ENCODE assay signal across 15 cellular contexts in the genomic region with DNA sequence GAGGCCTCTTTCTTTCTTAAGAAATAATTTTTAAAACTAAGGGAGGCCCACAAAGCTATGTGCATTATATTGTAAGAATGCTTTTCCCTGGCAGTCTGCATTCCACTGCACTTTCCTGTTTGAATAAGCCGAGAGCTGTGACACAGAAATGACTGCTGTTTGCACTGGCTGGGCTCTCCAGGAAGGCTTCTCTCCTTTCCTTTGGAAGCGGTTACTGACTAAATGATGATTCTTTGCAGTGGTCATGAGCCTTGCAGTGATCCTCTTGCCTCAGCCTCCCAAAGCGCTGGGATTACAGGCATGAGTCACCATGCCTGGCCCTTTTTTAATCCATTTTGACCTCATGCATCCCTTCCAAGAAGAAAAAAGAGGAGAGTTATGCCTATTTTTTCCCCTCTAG.
DNase-seq lines count a peak whose midpoint lies in the region; ATAC-seq and TF ChIP-seq lines count a peak whose summit lies in the region.
"Had no signal": no experiment of that assay in that cellular context is flagged by ENCODE, and none has a peak within 500 bp of the region (broad histone marks: within the 10 kb centered on the region; RNA-seq: fewer than 3 reads in every experiment).

No MANE protein-coding gene starts in this region.

- intact Hi-C loops in IMR-90 (cut with micrococcal nuclease): no loop called here

- dilution Hi-C loops in IMR-90 (cut with HindIII; ENCODE audit: low sequenced_read_pairs, unreplicated experiment): no loop called here

- DNase-seq in EL (peak; percentile 64), IMR-90 (peak; percentile 5), astrocyte of the hippocampus (ENCODE audit: low read depth, low spot score) (peak; percentile 63), kidney tubule cell (ENCODE audit: low spot score) (peak; percentile 56), activated T-cell treated with anti-CD3 and anti-CD28 coated beads for 4 hours (no peak), GM13976 (ENCODE audit: low spot score) (no peak), SW480 (ENCODE audit: low spot score) (no peak), NCI-H748 treated with DMSO at 0.1 percent for 48 hours (lab: John Stamatoyannopoulos, UW) (no peak)
- DNase-seq: activated CD4-positive, alpha-beta T cell treated with anti-CD3 and anti-CD28 coated beads for 4 hours; caudate nucleus; MV-4-11; NCI-H2029 treated with DMSO at 0.1 percent for 48 hours; Right ventricle myocardium superior; T1000 had no signal

- no peaks in the 10 kb centered on the region for H3K27me3 ChIP-seq in IMR-90 (ENCODE audit: control insufficient read depth, insufficient read depth, low read length)

- no peak overlapping the region for H2BK15ac ChIP-seq in IMR-90 (ENCODE audit: low read depth, low read length)

- no peaks in the 10 kb centered on the region for H4K20me1 ChIP-seq in IMR-90 (ENCODE audit: insufficient read depth, low read length)

- H4K5ac ChIP-seq in IMR-90 (ENCODE audit: low read depth, low read length): no peak overlapping the region

- H4K8ac ChIP-seq in IMR-90 (ENCODE audit: low read depth in 2 of 2, low read length in 2 of 2): no peak overlapping the region

- no peak overlapping the region for H2BK20ac ChIP-seq in IMR-90 (ENCODE audit: low read depth, low read length)

- WGBS in IMR-90 (ENCODE audit: extremely low coverage in 2 of 2, insufficient read length in 1 of 2), 2 experiments: no CpG with 5 or more reads among the region's 3 CpGs

- no TSS peak for BruUV-seq in IMR-90 (replicated peaks; lab: Mats Ljungman, UMichigan)

- H4K91ac ChIP-seq in IMR-90 (ENCODE audit: insufficient read depth, low read depth, low read length): no peak overlapping the region

- in situ Hi-C loops in IMR-90 (cut with MboI; ENCODE audit: low sequenced_read_pairs) (no loop called here), GM13976 (cut with MboI; ENCODE audit: low sequenced_read_pairs, unreplicated experiment) (no loop called here)

- no peak overlapping the region for H3K4me3 ChIP-seq in IMR-90 (ENCODE audit: insufficient read depth, low read depth, low read length)

- no peak overlapping the region for H3K27ac ChIP-seq in IMR-90 (ENCODE audit: insufficient read depth, low read length)

- no peaks in the 10 kb centered on the region for H3K9me3 ChIP-seq in IMR-90 (ENCODE audit: control insufficient read depth, insufficient read depth, low read length)

- H3K56ac ChIP-seq in IMR-90 (ENCODE audit: extremely low read depth, insufficient read depth, low read length): no peak overlapping the region

- no peak for ATAC-seq in IMR-90 (ENCODE audit: low read depth)
- ATAC-seq: activated naive CD4-positive, alpha-beta T cell treated with anti-CD3 and anti-CD28 coated beads, Interleukin-2, amount 50 U/mL, for 72 hours had no signal

- no peak overlapping the region for H3K23ac ChIP-seq in IMR-90 (ENCODE audit: low read depth, low read length)

- no peak overlapping the region for H3K4me2 ChIP-seq in IMR-90 (ENCODE audit: low read depth, low read length)

- H3K14ac ChIP-seq in IMR-90 (replicated peaks; ENCODE audit: low read depth, low read length): no peak overlapping the region

- CTCF ChIA-PET in IMR-90 (lab: Yijun Ruan, JAX): interaction anchor here (0.9 kb wide), 1 partner anchor 250 kb away, joined by 3 read pairs; no protein-coding TSS in a partner anchor

- TF ChIP-seq RAD21 in IMR-90 (IDR thresholded peaks at IDR 0.05; ENCODE audit: low read length): no peak

- no peaks in the 10 kb centered on the region for H3K4me1 ChIP-seq in IMR-90 (ENCODE audit: control insufficient read depth, insufficient read depth, low read length)

- POLR2A ChIA-PET in IMR-90 (lab: Charles Lee; ENCODE audit: unreplicated experiment): no interaction called here

- no peaks in the 10 kb centered on the region for H3K9me1 ChIP-seq in IMR-90 (ENCODE audit: insufficient read depth, low read length)

- H3K18ac ChIP-seq in IMR-90 (ENCODE audit: low read depth, low read length): no peak overlapping the region

- no peak overlapping the region for H2AK5ac ChIP-seq in IMR-90 (ENCODE audit: low read depth, low read length)

- TF ChIP-seq POLR2A in IMR-90 (IDR thresholded peaks at IDR 0.05; ENCODE audit: low read depth, low read length): no peak

- H2AK9ac ChIP-seq in IMR-90 (replicated peaks; ENCODE audit: low read depth, low read length, poor library complexity): no peak overlapping the region

- no peak for TF ChIP-seq CTCF in IMR-90 (conservative IDR thresholded peaks at IDR 0.05; ENCODE audit: low read depth, low read length)
- TF ChIP-seq CTCF in GM13976 (IDR thresholded peaks at IDR 0.05; ENCODE audit: borderline replicate concordance, control extremely low read depth, extremely low read depth, insufficient read depth, missing control alignments): no peak

- no peaks in the 10 kb centered on the region for H3K79me1 ChIP-seq in IMR-90 (ENCODE audit: low read depth in 1 of 2, low read length in 2 of 2)

- no peaks in the 10 kb centered on the region for H3K36me3 ChIP-seq in IMR-90 (ENCODE audit: control insufficient read depth, insufficient read depth, low read length)

- H3K4ac ChIP-seq in IMR-90 (ENCODE audit: low read depth, low read length): no peak overlapping the region

- H2BK5ac ChIP-seq in IMR-90 (ENCODE audit: low read depth, low read length, poor library complexity, severe bottlenecking): no peak overlapping the region

- H2BK120ac ChIP-seq in IMR-90 (ENCODE audit: low read depth, low read length): no peak overlapping the region

- no peak overlapping the region for H3K9ac ChIP-seq in IMR-90 (ENCODE audit: low read depth, low read length)

- no peak overlapping the region for H2AFZ ChIP-seq in IMR-90 (replicated peaks; ENCODE audit: low read length, poor library complexity)

TF ChIP-seq in IMR-90, 13 proteins besides CTCF, POLR2A, EP300 and RAD21:
- TF ChIP-seq MAZ (IDR thresholded peaks at IDR 0.05; ENCODE audit: borderline replicate concordance, low read depth, low read length): no peak
- no peak for TF ChIP-seq RCOR1 (IDR thresholded peaks at IDR 0.05; ENCODE audit: insufficient replicate concordance, low read length)
- no peak for TF ChIP-seq FOS (IDR thresholded peaks at IDR 0.05; ENCODE audit: low read depth, low read length)
- TF ChIP-seq MXI1 (IDR thresholded peaks at IDR 0.05; ENCODE audit: borderline replicate concordance, low read depth, low read length): no peak
- TF ChIP-seq NFE2L2 (IDR thresholded peaks at IDR 0.05; ENCODE audit: low read depth, low read length): no peak

Comparison
In these comparisons a context has a peak if more than half of its experiments do, and no peak if none do; other contexts are left out.
1. DNase-seq: peak in EL (single experiment), IMR-90 (single experiment), astrocyte of the hippocampus (single experiment) and kidney tubule cell (single experiment); none in activated T-cell treated with anti-CD3 and anti-CD28 coated beads for 4 hours (single experiment), GM13976 (single experiment), SW480 (single experiment) and NCI-H748 treated with DMSO at 0.1 percent for 48 hours (single experiment).